ENCODE assay signal across 1 cellular context in genomic region chr1:150925080-150925479, GRCh38.
TF ChIP-seq lines count a peak whose summit lies in the region.

No MANE protein-coding gene starts in this region.

TF ChIP-seq in HepG2, 621 proteins besides CTCF, POLR2A, EP300 and RAD21:
- TF ChIP-seq SNAPC5 (CRISPR knock-in tag; IDR thresholded peaks at IDR 0.05; ENCODE audit: borderline replicate concordance) (no peak), ZNF3 (CRISPR knock-in tag; IDR thresholded peaks at IDR 0.05) (no peak), PRPF4 (IDR thresholded peaks at IDR 0.05; ENCODE audit: low read depth, low read length, poor library complexity, severe bottlenecking) (peak; percentile 65), DDIT3 (CRISPR knock-in tag; IDR thresholded peaks at IDR 0.05) (no peak), MYPOP (CRISPR knock-in tag; IDR thresholded peaks at IDR 0.05) (no peak)
